21 cellular contexts compared by ENCODE assay signal in the genomic region with DNA sequence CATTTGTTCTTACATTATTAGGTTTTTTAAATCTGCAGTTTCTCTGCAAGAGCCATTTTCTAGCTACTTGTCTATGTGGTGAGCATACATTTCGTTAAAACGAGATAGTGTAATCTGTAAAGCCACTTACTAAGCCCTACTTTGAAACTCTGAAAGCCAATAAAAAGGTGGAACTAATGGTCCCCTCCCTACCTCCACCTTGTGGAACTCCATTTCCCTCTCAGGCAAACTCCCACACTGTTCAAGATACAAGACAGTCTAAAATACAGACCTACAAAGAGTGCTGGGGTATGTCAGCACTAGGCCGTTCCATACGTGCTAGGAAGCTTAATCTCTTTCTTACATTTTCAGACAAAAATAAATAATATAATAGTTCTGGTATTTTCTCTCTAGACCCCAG.
DNase-seq lines count a peak whose midpoint lies in the region; ATAC-seq, FAIRE-seq and TF ChIP-seq lines count a peak whose summit lies in the region.
"Had no signal": no experiment of that assay in that cellular context is flagged by ENCODE, and none has a peak within 500 bp of the region (broad histone marks: within the 10 kb centered on the region; RNA-seq: fewer than 3 reads in every experiment).

No MANE protein-coding gene starts in this region.

- H2AFZ ChIP-seq in Loucy (ENCODE audit: low read length), result peak overlapping the region; percentile 28
- no peak overlapping the region for H2AFZ ChIP-seq in H1 (ENCODE audit: low read length)

- CTCF ChIA-PET in H1 (lab: Charles Lee; ENCODE audit: partially characterized antibody), result no interaction called here

- H3K4me2 ChIP-seq in Loucy (ENCODE audit: low read depth, low read length, poor library complexity, severe bottlenecking), result no peak overlapping the region
- H3K4me2 ChIP-seq in H1 (ENCODE audit: insufficient read depth in 1 of 2, low read depth in 2 of 2, low read length in 2 of 2), result no peak overlapping the region
- H3K4me2 ChIP-seq: BLaER1 had no signal

- H3K27me3 ChIP-seq in left ventricle myocardium inferior (ENCODE audit: low read depth) (no peaks in the 10 kb centered on the region), right cardiac atrium (ENCODE audit: control insufficient read depth, insufficient read depth) (no peaks in the 10 kb centered on the region), Loucy (ENCODE audit: insufficient read depth, low read length, poor library complexity, severe bottlenecking) (no peaks in the 10 kb centered on the region), H1 (replicated peaks in 1 of 4; ENCODE audit: control insufficient read depth in 3 of 4, extremely low read depth in 1 of 4, insufficient read depth in 3 of 4, low read length in 3 of 4) (no peaks in the 10 kb centered on the region), thymus (ENCODE audit: control insufficient read depth, insufficient read depth) (no peaks in the 10 kb centered on the region)
- H3K27me3 ChIP-seq: BLaER1 had no signal

- no peak overlapping the region for H2BK12ac ChIP-seq in H1 (ENCODE audit: low read depth, low read length)

- no peaks in the 10 kb centered on the region for H3K27me3 Mint-ChIP-seq in T-helper 2 cell treated with Interferon-gamma antibody and Interleukin-4, amounts not matched to agents 5 μg/mL and 100 μg/mL, for 36 hours (ENCODE audit: low read depth)

- no peak overlapping the region for H3K56ac ChIP-seq in H1 (replicated peaks; ENCODE audit: insufficient read length, low read depth, low read length)

- no peaks in the 10 kb centered on the region for H3K79me1 ChIP-seq in H1 (ENCODE audit: low read depth, low read length)

- peaks cover 23% of the 10 kb centered on the region for H3K9me3 Mint-ChIP-seq in T-helper 2 cell treated with Interferon-gamma antibody and Interleukin-4, amounts not matched to agents 5 μg/mL and 100 μg/mL, for 36 hours
- H3K9me3 Mint-ChIP-seq: CD8-positive, alpha-beta T cell had no signal

- no peak overlapping the region for H2BK120ac ChIP-seq in H1 (replicated peaks; ENCODE audit: low read depth, low read length)

- H3K4me1 ChIP-seq in left ventricle myocardium inferior, result peaks cover 22% of the 10 kb centered on the region
- H3K4me1 ChIP-seq in right cardiac atrium (ENCODE audit: control insufficient read depth, insufficient read depth, low read length), result peaks cover 4% of the 10 kb centered on the region
- H3K4me1 ChIP-seq in Loucy (ENCODE audit: insufficient read depth, low read length, poor library complexity, severe bottlenecking), result peaks cover 57% of the 10 kb centered on the region
- H3K4me1 ChIP-seq in H1 (replicated peaks in 1 of 4; ENCODE audit: control insufficient read depth in 3 of 4, insufficient read depth in 4 of 4, low read length in 3 of 4), result no peaks in the 10 kb centered on the region
- peaks cover 7% of the 10 kb centered on the region for H3K4me1 ChIP-seq in thymus (ENCODE audit: control insufficient read depth, insufficient read depth, low read length)

- POLR2A ChIA-PET in H1 (lab: Charles Lee; ENCODE audit: partially characterized antibody), result no interaction called here

- no peak for TF ChIP-seq CTCF in left ventricle myocardium inferior (IDR thresholded peaks at IDR 0.05; ENCODE audit: borderline replicate concordance)
- peak; percentile 30; the same call in 1 of the 2 replicates for TF ChIP-seq CTCF in Loucy (conservative IDR thresholded peaks at IDR 0.05; ENCODE audit: low read length)
- peak in 1 of 3 experiments; percentile 11; a peak in 1 of 4 replicates for TF ChIP-seq CTCF in H1 (IDR thresholded peaks at IDR 0.05; ENCODE audit: control extremely low read depth in 1 of 3, insufficient read depth in 1 of 3, low read depth in 1 of 3, low read length in 3 of 3)

- no peak overlapping the region for H3K27ac Mint-ChIP-seq in T-helper 2 cell treated with Interferon-gamma antibody and Interleukin-4, amounts not matched to agents 5 μg/mL and 100 μg/mL, for 36 hours
- H3K27ac Mint-ChIP-seq: CD8-positive, alpha-beta T cell had no signal

- no peaks in the 10 kb centered on the region for H3K23me2 ChIP-seq in H1 (ENCODE audit: low read depth, low read length)

- H2BK20ac ChIP-seq in H1 (ENCODE audit: low read length), result no peak overlapping the region

- H4K20me1 ChIP-seq in Loucy (ENCODE audit: insufficient read depth, low read length, poor library complexity, severe bottlenecking), result no peaks in the 10 kb centered on the region
- H4K20me1 ChIP-seq in H1 (replicated peaks in 1 of 2; ENCODE audit: control insufficient read depth in 1 of 2, insufficient read depth in 2 of 2, low read length in 2 of 2), result no peaks in the 10 kb centered on the region
- H4K20me1 ChIP-seq: BLaER1 had no signal

- H4K91ac ChIP-seq in H1 (replicated peaks; ENCODE audit: insufficient read length, low read length), result no peak overlapping the region

- H3K23ac ChIP-seq in H1 (ENCODE audit: insufficient read length), result no peak overlapping the region

- peaks cover 37% of the 10 kb centered on the region for H3K36me3 Mint-ChIP-seq in T-helper 2 cell treated with Interferon-gamma antibody and Interleukin-4, amounts not matched to agents 5 μg/mL and 100 μg/mL, for 36 hours (ENCODE audit: low read depth)
- H3K36me3 Mint-ChIP-seq: CD8-positive, alpha-beta T cell had no signal

- no peak for TF ChIP-seq EP300 in H1 (IDR thresholded peaks at IDR 0.05; ENCODE audit: borderline replicate concordance in 1 of 2, low read depth in 2 of 2, low read length in 2 of 2)

- no peaks in the 10 kb centered on the region for H3F3A ChIP-seq in Loucy (ENCODE audit: low read depth)

- FAIRE-seq in H1 (lab: Jason Lieb, UNC), result no peak
- FAIRE-seq: A204.1, H54 had no signal

- TF ChIP-seq POLR2A in H1 (IDR thresholded peaks at IDR 0.05; ENCODE audit: control extremely low read depth in 1 of 2, low read depth in 2 of 2, low read length in 2 of 2), result no peak

- intact Hi-C loops in left ventricle myocardium inferior (cut with micrococcal nuclease) (no loop called here), right cardiac atrium (cut with DNase I) (no loop called here)

- peak overlapping the region; percentile 37 for H3K27ac ChIP-seq in left ventricle myocardium inferior (replicated peaks)
- H3K27ac ChIP-seq in right cardiac atrium (ENCODE audit: low read length), result no peak overlapping the region
- H3K27ac ChIP-seq in H1 (ENCODE audit: low read depth, low read length), result no peak overlapping the region
- H3K27ac ChIP-seq in thymus (ENCODE audit: low read depth), result peak overlapping the region; percentile 46
- H3K27ac ChIP-seq: BLaER1 had no signal

- no peak overlapping the region for H3K4me3 ChIP-seq in left ventricle myocardium inferior
- no peak overlapping the region for H3K4me3 ChIP-seq in right cardiac atrium (ENCODE audit: low read length)
- H3K4me3 ChIP-seq in Loucy (ENCODE audit: low read length, poor library complexity, severe bottlenecking), result no peak overlapping the region
- H3K4me3 ChIP-seq in H1 (ENCODE audit: extremely low read depth in 1 of 4, insufficient read depth in 2 of 4, low read depth in 3 of 4, low read length in 4 of 4), result no peak overlapping the region
- H3K4me3 ChIP-seq in thymus (ENCODE audit: low read length), result no peak overlapping the region
- H3K4me3 ChIP-seq: BLaER1 had no signal

- no peak overlapping the region for H3K4ac ChIP-seq in H1 (replicated peaks; ENCODE audit: insufficient read length, low read depth, low read length)

- H3K4me3 Mint-ChIP-seq in T-helper 2 cell treated with Interferon-gamma antibody and Interleukin-4, amounts not matched to agents 5 μg/mL and 100 μg/mL, for 36 hours, result no peak overlapping the region
- H3K4me3 Mint-ChIP-seq: CD8-positive, alpha-beta T cell had no signal

- H3K36me3 ChIP-seq in left ventricle myocardium inferior, result no peaks in the 10 kb centered on the region
- H3K36me3 ChIP-seq in Loucy (ENCODE audit: insufficient read depth, low read length), result no peaks in the 10 kb centered on the region
- H3K36me3 ChIP-seq in H1 (ENCODE audit: control insufficient read depth in 2 of 4, insufficient read depth in 4 of 4, low read length in 3 of 4), result no peaks in the 10 kb centered on the region
- H3K36me3 ChIP-seq in thymus (ENCODE audit: control insufficient read depth, insufficient read depth), result no peaks in the 10 kb centered on the region
- H3K36me3 ChIP-seq: BLaER1 had no signal

- peaks cover 49% of the 10 kb centered on the region for H3K4me1 Mint-ChIP-seq in T-helper 2 cell treated with Interferon-gamma antibody and Interleukin-4, amounts not matched to agents 5 μg/mL and 100 μg/mL, for 36 hours (ENCODE audit: low read depth)

- H3K9me3 ChIP-seq in left ventricle myocardium inferior (replicated peaks), result no peaks in the 10 kb centered on the region
- no peaks in the 10 kb centered on the region for H3K9me3 ChIP-seq in right cardiac atrium (ENCODE audit: control insufficient read depth, low read length)
- H3K9me3 ChIP-seq in Loucy (ENCODE audit: insufficient read depth, low read depth, low read length), result no peaks in the 10 kb centered on the region
- no peaks in the 10 kb centered on the region for H3K9me3 ChIP-seq in H1 (ENCODE audit: insufficient read depth in 2 of 2, low read depth in 1 of 2, low read length in 1 of 2)
- H3K9me3 ChIP-seq in thymus (ENCODE audit: control insufficient read depth), result no peaks in the 10 kb centered on the region

- no peak overlapping the region for H3K14ac ChIP-seq in H1 (ENCODE audit: insufficient read length)

- no peak for ATAC-seq in right cardiac atrium
- ATAC-seq in GM21367 (IDR thresholded peaks at IDR 0.05; ENCODE audit: unreplicated experiment), result no peak
- ATAC-seq: CD8-positive, alpha-beta T cell had no signal

- H2AK5ac ChIP-seq in H1 (ENCODE audit: low read depth, low read length), result no peak overlapping the region

- H4K5ac ChIP-seq in H1 (ENCODE audit: insufficient read length, low read depth, low read length), result no peak overlapping the region

- TF ChIP-seq RAD21 in H1 (IDR thresholded peaks at IDR 0.05 in 1 of 2, conservative IDR thresholded peaks at IDR 0.05 in 1 of 2; ENCODE audit: low read depth in 2 of 2, low read length in 2 of 2), result peak; percentile 25 to 49; a peak in 3 of 4 replicates

- no peaks in the 10 kb centered on the region for H3K9me2 ChIP-seq in Loucy (replicated peaks; ENCODE audit: low read depth, low read length)

- no peak overlapping the region for H3K18ac ChIP-seq in H1 (ENCODE audit: extremely low read depth, low read length)

- no peak overlapping the region for H2BK5ac ChIP-seq in H1 (ENCODE audit: low read depth, low read length)

- DNase-seq in left ventricle myocardium inferior (no peak), right cardiac atrium (no peak), H1 (ENCODE audit: low read depth in 1 of 2, low spot score in 2 of 2) (no peak), NCI-H1417 treated with DMSO at 0.1 percent for 48 hours (lab: John Stamatoyannopoulos, UW) (no peak)
- DNase-seq in T-helper 2 cell treated with Interferon-gamma antibody and Interleukin-4, amounts not matched to agents 5 μg/mL and 100 μg/mL, for 36 hours (ENCODE audit: low spot score), result no peak
- DNase-seq: Calu3; CD8-positive, alpha-beta T cell; Kasumi-1; NCI-H1105 treated with DMSO at 0.1 percent for 48 hours; NCI-H187 treated with DMSO at 0.1 percent for 48 hours; NCI-H2171; NCI-H446; NCI-H526 treated with DMSO at 0.1 percent for 48 hours; OCI-M1; Right ventricle myocardium superior had no signal

- no peak overlapping the region for H2BK15ac ChIP-seq in H1 (ENCODE audit: low read length)

- H4K8ac ChIP-seq in H1 (ENCODE audit: extremely low read depth, insufficient read depth, low read length), result no peak overlapping the region

- H3K79me2 ChIP-seq in Loucy (ENCODE audit: insufficient read depth, low read length) (no peaks in the 10 kb centered on the region), H1 (ENCODE audit: control insufficient read depth in 1 of 2, insufficient read depth in 2 of 2, low read length in 2 of 2) (no peaks in the 10 kb centered on the region)

- 93% methylated on average over 4 of the region's 4 CpGs for WGBS in right cardiac atrium
- 91% methylated on average over 4 of the region's 4 CpGs; no CpG with 5 or more reads in 1 of the 2 experiments for WGBS in H1 (ENCODE audit: extremely low coverage in 1 of 2, insufficient coverage in 1 of 2, insufficient read length in 1 of 2, insufficient replicate concordance in 2 of 2, low coverage in 1 of 2, low lambda C conversion rate in 2 of 2, missing lambda C conversion rate in 1 of 2), 2 experiments
- 98% methylated on average over 4 of the region's 4 CpGs for WGBS in thymus

- H3K9ac ChIP-seq in Loucy (ENCODE audit: low read depth, low read length, poor library complexity, severe bottlenecking) (peak overlapping the region; percentile 15), H1 (replicated peaks in 1 of 4; ENCODE audit: extremely low read depth in 1 of 4, low read depth in 3 of 4, low read length in 3 of 4) (no peak overlapping the region)
- H3K9ac ChIP-seq: BLaER1 had no signal

Comparison
In these comparisons a context has a peak if more than half of its experiments do, and no peak if none do; other contexts are left out.
1. H3K27ac ChIP-seq: peak in left ventricle myocardium inferior (single experiment) and thymus (single experiment); none in right cardiac atrium (single experiment) and H1 (single experiment).